In genomic region chr22:36808611-36809344, GRCh38 we compare ENCODE assay signal across 20 cellular contexts. TPM values are rescaled to one million over a fixed set of nuclear protein-coding genes. Genes with fewer than 3 reads are reported as not detected.
DNase-seq lines count a peak whose midpoint lies in the region; ATAC-seq, FAIRE-seq and TF ChIP-seq lines count a peak whose summit lies in the region.
"Had no signal": no experiment of that assay in that cellular context is flagged by ENCODE, and none has a peak within 500 bp of the region (broad histone marks: within the 10 kb centered on the region; RNA-seq: fewer than 3 reads in every experiment).

No MANE protein-coding gene starts in this region.

- peaks cover 4% of the 10 kb centered on the region for H3K27me3 ChIP-seq in CD4-positive, alpha-beta T cell (ENCODE audit: control insufficient read depth, insufficient read depth, low read length)
- peaks cover 27% of the 10 kb centered on the region for H3K27me3 ChIP-seq in lower lobe of right lung (ENCODE audit: low read depth)
- H3K27me3 ChIP-seq: thyroid gland had no signal

- H3K36me3 ChIP-seq in lower lobe of right lung: no peaks in the 10 kb centered on the region
- H3K36me3 ChIP-seq: MG63, spleen, thyroid gland, WERI-Rb-1 had no signal

- peaks cover 28% of the 10 kb centered on the region for H3K4me1 Mint-ChIP-seq in CD4-positive, alpha-beta T cell (ENCODE audit: low read depth)
- peaks cover 32% of the 10 kb centered on the region for H3K4me1 Mint-ChIP-seq in activated CD8-positive, alpha-beta T cell treated with anti-CD3 and anti-CD28 coated beads, Interleukin-2, amount 10 ng/mL, durations not matched to agents 7 days and 5 days (ENCODE audit: low read depth)

- ATAC-seq in CD4-positive, alpha-beta T cell (ENCODE audit: poor library complexity): peak; percentile 24
- ATAC-seq in activated CD8-positive, alpha-beta T cell treated with anti-CD3 and anti-CD28 coated beads, Interleukin-2, amount 10 ng/mL, durations not matched to agents 7 days and 5 days: peak; percentile 81
- no peak for ATAC-seq in HG02678 (IDR thresholded peaks at IDR 0.05; ENCODE audit: unreplicated experiment)
- no peak for ATAC-seq in lower lobe of right lung
- ATAC-seq in HG03460 (IDR thresholded peaks at IDR 0.05; ENCODE audit: unreplicated experiment): no peak
- ATAC-seq: psoas muscle had no signal

- no peak overlapping the region for H3K4me3 ChIP-seq in LNCaP clone FGC (ENCODE audit: low read depth, low read length)
- H3K4me3 ChIP-seq in lower lobe of right lung: no peak overlapping the region
- H3K4me3 ChIP-seq: lung, MG63, psoas muscle, spleen, thyroid gland had no signal

- H3K9me3 Mint-ChIP-seq in CD4-positive, alpha-beta T cell: no peaks in the 10 kb centered on the region
- H3K9me3 Mint-ChIP-seq in activated CD8-positive, alpha-beta T cell treated with anti-CD3 and anti-CD28 coated beads, Interleukin-2, amount 10 ng/mL, durations not matched to agents 7 days and 5 days (ENCODE audit: insufficient read depth): no peaks in the 10 kb centered on the region
- H3K9me3 Mint-ChIP-seq: naive B cell had no signal

- intact Hi-C loops in CD4-positive, alpha-beta T cell (cut with DNase I, micrococcal nuclease): no loop called here
- intact Hi-C loops in lower lobe of right lung (cut with DNase I): no loop called here

- H3K27me3 Mint-ChIP-seq in CD4-positive, alpha-beta T cell: peaks cover 14% of the 10 kb centered on the region
- H3K27me3 Mint-ChIP-seq in activated CD8-positive, alpha-beta T cell treated with anti-CD3 and anti-CD28 coated beads, Interleukin-2, amount 10 ng/mL, durations not matched to agents 7 days and 5 days (ENCODE audit: low read depth): peaks cover 17% of the 10 kb centered on the region

- H3K4me1 ChIP-seq in lower lobe of right lung: no peaks in the 10 kb centered on the region
- H3K4me1 ChIP-seq: psoas muscle, thyroid gland had no signal

- H3K9me3 ChIP-seq in CD4-positive, alpha-beta T cell (ENCODE audit: control insufficient read depth, low read length): no peaks in the 10 kb centered on the region
- H3K9me3 ChIP-seq in lower lobe of right lung: no peaks in the 10 kb centered on the region
- H3K9me3 ChIP-seq: MG63, psoas muscle, spleen, thyroid gland had no signal

- FAIRE-seq in frontal cortex (lab: Jason Lieb, UNC): no peak
- FAIRE-seq: GM18507 had no signal

- POLR2A ChIA-PET in CD4-positive, alpha-beta T cell (lab: Charles Lee): no interaction called here
- POLR2A ChIA-PET in activated CD8-positive, alpha-beta T cell treated with anti-CD3 and anti-CD28 coated beads, Interleukin-2, amount 10 ng/mL, durations not matched to agents 7 days and 5 days (lab: Charles Lee): interaction anchor here (0.9 to 1.1 kb wide), 2 partner anchors 169 to 289 kb away, joined by 3 to 4 read pairs; no protein-coding TSS in a partner anchor

- H3K27ac Mint-ChIP-seq in CD4-positive, alpha-beta T cell: peak overlapping the region; percentile 15
- H3K27ac Mint-ChIP-seq in activated CD8-positive, alpha-beta T cell treated with anti-CD3 and anti-CD28 coated beads, Interleukin-2, amount 10 ng/mL, durations not matched to agents 7 days and 5 days: peak overlapping the region; percentile 86
- H3K27ac Mint-ChIP-seq: naive B cell had no signal

- H3K36me3 Mint-ChIP-seq in CD4-positive, alpha-beta T cell (ENCODE audit: low read depth): no peaks in the 10 kb centered on the region
- H3K36me3 Mint-ChIP-seq in activated CD8-positive, alpha-beta T cell treated with anti-CD3 and anti-CD28 coated beads, Interleukin-2, amount 10 ng/mL, durations not matched to agents 7 days and 5 days (ENCODE audit: low read depth): no peaks in the 10 kb centered on the region
- H3K36me3 Mint-ChIP-seq: naive B cell had no signal

- no peak for TF ChIP-seq CTCF in CD4-positive, alpha-beta T cell (IDR thresholded peaks at IDR 0.05)
- TF ChIP-seq CTCF in LNCaP clone FGC (IDR thresholded peaks at IDR 0.05; ENCODE audit: control insufficient read depth, extremely low read depth, insufficient read depth) (no peak), lower lobe of right lung (IDR thresholded peaks at IDR 0.05) (no peak)

- CTCF ChIA-PET in CD4-positive, alpha-beta T cell (lab: Charles Lee): interaction anchor here (0.6 kb wide), 1 partner anchor 78 kb away, joined by 3 read pairs; no protein-coding TSS in a partner anchor
- CTCF ChIA-PET in activated CD8-positive, alpha-beta T cell treated with anti-CD3 and anti-CD28 coated beads, Interleukin-2, amount 10 ng/mL, durations not matched to agents 7 days and 5 days (lab: Charles Lee): interaction anchor here (0.7 to 2.3 kb wide), 3 partner anchors 27 to 53 kb away, joined by 3 to 8 read pairs (median 7); no protein-coding TSS in a partner anchor

- no peak overlapping the region for H3K27ac ChIP-seq in CD4-positive, alpha-beta T cell (ENCODE audit: low read depth, low read length)
- no peak overlapping the region for H3K27ac ChIP-seq in lower lobe of right lung
- H3K27ac ChIP-seq: psoas muscle, spleen, thyroid gland, WERI-Rb-1 had no signal

- DNase-seq in CD4-positive, alpha-beta T cell: no peak
- DNase-seq in LNCaP clone FGC (ENCODE audit: low read depth): peak; percentile 28
- DNase-seq in NCI-H2171 (lab: John Stamatoyannopoulos, UW): peak; percentile 92
- peak; percentile 43 for DNase-seq in activated CD8-positive, alpha-beta T cell treated with anti-CD3 and anti-CD28 coated beads, Interleukin-2, amount 10 ng/mL, durations not matched to agents 7 days and 5 days
- no peak for DNase-seq in lower lobe of right lung
- no peak for DNase-seq in frontal cortex (ENCODE audit: low spot score in 2 of 2)
- DNase-seq: caudate nucleus, head of caudate nucleus, MG63, naive B cell, NCI-H526, psoas muscle, spleen, thyroid gland, WERI-Rb-1 had no signal

- no peak overlapping the region for H3K4me3 Mint-ChIP-seq in CD4-positive, alpha-beta T cell
- H3K4me3 Mint-ChIP-seq in activated CD8-positive, alpha-beta T cell treated with anti-CD3 and anti-CD28 coated beads, Interleukin-2, amount 10 ng/mL, durations not matched to agents 7 days and 5 days: peak overlapping the region; percentile 24
- H3K4me3 Mint-ChIP-seq: naive B cell had no signal

RNA-seq across cellular contexts. Expression of gene PVALB, which starts 8.1 kb away (rescaled TPM):
- not detected for total RNA-seq in CD4-positive, alpha-beta T cell
- total RNA-seq in activated CD8-positive, alpha-beta T cell treated with anti-CD3 and anti-CD28 coated beads, Interleukin-2, amount 10 ng/mL, durations not matched to agents 7 days and 5 days: not detected
- total RNA-seq in lower lobe of right lung (4.5 TPM), frontal cortex (not detected)
- total RNA-seq: RPMI7951, thyroid gland had no signal

RNA-seq across cellular contexts. Expression of gene IFT27, which starts 32.9 kb away (rescaled TPM):
- 10 to 100 TPM; 10.2 to 10.9 TPM for total RNA-seq in CD4-positive, alpha-beta T cell
- total RNA-seq in activated CD8-positive, alpha-beta T cell treated with anti-CD3 and anti-CD28 coated beads, Interleukin-2, amount 10 ng/mL, durations not matched to agents 7 days and 5 days: 10 to 100 TPM; 26.5 to 27.2 TPM
- total RNA-seq in lower lobe of right lung (30.2 TPM), frontal cortex (17.5 TPM)

RNA-seq across cellular contexts. Expression of gene NCF4, which starts 52.0 kb away (rescaled TPM):
- total RNA-seq in CD4-positive, alpha-beta T cell: 1 to 10 TPM; 7.7 to 8.0 TPM
- total RNA-seq in activated CD8-positive, alpha-beta T cell treated with anti-CD3 and anti-CD28 coated beads, Interleukin-2, amount 10 ng/mL, durations not matched to agents 7 days and 5 days: 10 to 100 TPM; 44.1 to 48.2 TPM
- total RNA-seq in lower lobe of right lung (55.3 TPM), frontal cortex (2.0 TPM)
- total RNA-seq: RPMI7951 had no signal

Comparison
In these comparisons a context has a peak if more than half of its experiments do, and no peak if none do; other contexts are left out.
1. ATAC-seq: peak in CD4-positive, alpha-beta T cell (single experiment) and activated CD8-positive, alpha-beta T cell treated with anti-CD3 and anti-CD28 coated beads, Interleukin-2, amount 10 ng/mL, durations not matched to agents 7 days and 5 days (single experiment); none in HG02678 (single experiment), lower lobe of right lung (0 of 2) and HG03460 (single experiment).
2. DNase-seq: peak in LNCaP clone FGC (single experiment), NCI-H2171 (single experiment) and activated CD8-positive, alpha-beta T cell treated with anti-CD3 and anti-CD28 coated beads, Interleukin-2, amount 10 ng/mL, durations not matched to agents 7 days and 5 days (single experiment); none in CD4-positive, alpha-beta T cell (0 of 10), lower lobe of right lung (single experiment) and frontal cortex (0 of 2).